In the genomic region with DNA sequence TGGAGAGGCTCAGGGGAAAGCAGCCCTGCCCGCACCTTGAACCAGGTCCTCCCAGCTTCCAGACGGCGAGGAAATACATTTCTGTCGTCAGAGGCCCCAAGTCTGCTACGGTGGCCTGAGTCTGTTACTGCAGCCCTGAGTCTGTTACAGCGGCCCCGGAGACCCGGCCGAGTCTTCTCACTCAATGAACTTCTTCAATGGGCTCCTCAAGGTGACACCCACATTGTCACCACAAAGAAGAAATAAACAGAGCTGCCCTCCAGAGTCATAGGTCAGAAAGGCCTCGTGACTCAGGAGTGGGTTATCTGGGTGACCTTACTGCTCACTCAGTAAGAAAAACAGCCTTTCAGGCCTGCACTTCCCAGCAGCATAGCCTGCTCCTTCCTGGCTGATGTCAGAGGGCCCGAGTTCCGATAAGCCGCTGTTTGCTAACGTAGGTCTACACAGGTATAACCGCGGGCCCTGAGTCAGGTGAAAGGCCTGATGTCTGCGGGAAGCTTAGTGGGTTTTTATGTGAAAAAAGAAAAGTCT, we compare ENCODE assay signal across 11 cellular contexts.
DNase-seq lines count a peak whose midpoint lies in the region; ATAC-seq and TF ChIP-seq lines count a peak whose summit lies in the region.
"Had no signal": no experiment of that assay in that cellular context is flagged by ENCODE, and none has a peak within 500 bp of the region (broad histone marks: within the 10 kb centered on the region; RNA-seq: fewer than 3 reads in every experiment).

No MANE protein-coding gene starts in this region.

- peak overlapping the region; percentile 0 for H3K4me3 ChIP-seq in CD8-positive, alpha-beta T cell (ENCODE audit: low read depth, low read length)
- H3K4me3 ChIP-seq: breast epithelium, left lung had no signal

- H3K36me3 Mint-ChIP-seq in CD8-positive, alpha-beta T cell, result no peaks in the 10 kb centered on the region
- H3K36me3 Mint-ChIP-seq in T-helper 2 cell treated with Interferon-gamma antibody and Interleukin-4, amounts not matched to agents 5 μg/mL and 100 μg/mL, for 36 hours (ENCODE audit: low read depth), result no peaks in the 10 kb centered on the region

- DNase-seq in CD8-positive, alpha-beta T cell, result peak; percentile 59 to 94 (median 77)
- DNase-seq in T-helper 2 cell treated with Interferon-gamma antibody and Interleukin-4, amounts not matched to agents 5 μg/mL and 100 μg/mL, for 36 hours (ENCODE audit: low spot score), result peak; percentile 84
- DNase-seq in activated gamma-delta T cell treated with Interleukin-2 at 50 U/mL for 16 hours (peak; percentile 71), omental fat pad (ENCODE audit: low spot score) (no peak), KBM-7 (no peak), GM19240 (ENCODE audit: insufficient read length, low spot score) (no peak)
- peak; percentile 46 to 68 for DNase-seq in stimulated activated CD4-positive, alpha-beta T cell treated with anti-CD3 and anti-CD28 coated beads, Interleukin-15, amount 100 ng/mL, for 1 hour (ENCODE audit: low read depth in 1 of 2, low spot score in 1 of 2)
- DNase-seq: left lung, NCI-H187 treated with DMSO at 0.1 percent for 48 hours had no signal

- H3K4me3 Mint-ChIP-seq in CD8-positive, alpha-beta T cell, result peak overlapping the region; percentile 47
- peak overlapping the region; percentile 74 for H3K4me3 Mint-ChIP-seq in T-helper 2 cell treated with Interferon-gamma antibody and Interleukin-4, amounts not matched to agents 5 μg/mL and 100 μg/mL, for 36 hours

- H3K27ac Mint-ChIP-seq in CD8-positive, alpha-beta T cell, result peak overlapping the region; percentile 96
- H3K27ac Mint-ChIP-seq in T-helper 2 cell treated with Interferon-gamma antibody and Interleukin-4, amounts not matched to agents 5 μg/mL and 100 μg/mL, for 36 hours, result peak overlapping the region; percentile 62

- in situ Hi-C loops in KBM-7 (cut with MboI; ENCODE audit: low pct_unique_long_range_greater_than_20kb, low sequenced_read_pairs), result no loop called here

- ATAC-seq in CD8-positive, alpha-beta T cell, result peak; percentile 70
- ATAC-seq in HG03565 (IDR thresholded peaks at IDR 0.05; ENCODE audit: unreplicated experiment) (no peak), omental fat pad (ENCODE audit: low FRiP score) (no peak)
- ATAC-seq: left lung had no signal

- H3K4me1 Mint-ChIP-seq in CD8-positive, alpha-beta T cell (ENCODE audit: low read depth), result peaks cover 60% of the 10 kb centered on the region
- H3K4me1 Mint-ChIP-seq in T-helper 2 cell treated with Interferon-gamma antibody and Interleukin-4, amounts not matched to agents 5 μg/mL and 100 μg/mL, for 36 hours (ENCODE audit: low read depth), result peaks cover 65% of the 10 kb centered on the region

- CTCF ChIA-PET in CD8-positive, alpha-beta T cell (lab: Charles Lee), result interaction anchor here (0.7 to 14.9 kb wide), 28 partner anchors 14 to 266 kb away, joined by 3 to 402 read pairs (median 4); no protein-coding TSS in a partner anchor

- POLR2A ChIA-PET in CD8-positive, alpha-beta T cell (lab: Charles Lee), result interaction anchor here (0.5 to 3.3 kb wide), 11 partner anchors 9 to 176 kb away, joined by 3 to 12 read pairs (median 6); a partner anchor contains a TSS

- peaks cover 58% of the 10 kb centered on the region for H3K4me1 ChIP-seq in CD8-positive, alpha-beta T cell (ENCODE audit: insufficient read depth, low read length)
- H3K4me1 ChIP-seq: breast epithelium had no signal

- intact Hi-C loops in CD8-positive, alpha-beta T cell (cut with DNase I, micrococcal nuclease), result loop anchor here (1.0 to 10.0 kb wide), 4 partner anchors 14 to 1240 kb away; a partner anchor contains a TSS

- peak overlapping the region; percentile 50 for H3K27ac ChIP-seq in CD8-positive, alpha-beta T cell (ENCODE audit: low read depth, low read length)
- H3K27ac ChIP-seq: breast epithelium had no signal

- H3K9me3 ChIP-seq in CD8-positive, alpha-beta T cell (ENCODE audit: low read length), result no peaks in the 10 kb centered on the region
- H3K9me3 ChIP-seq: breast epithelium, left lung had no signal

- no peaks in the 10 kb centered on the region for H3K9me3 Mint-ChIP-seq in CD8-positive, alpha-beta T cell
- H3K9me3 Mint-ChIP-seq in T-helper 2 cell treated with Interferon-gamma antibody and Interleukin-4, amounts not matched to agents 5 μg/mL and 100 μg/mL, for 36 hours, result no peaks in the 10 kb centered on the region

- H3K27me3 ChIP-seq in CD8-positive, alpha-beta T cell (ENCODE audit: insufficient read depth, low read length), result no peaks in the 10 kb centered on the region
- H3K27me3 ChIP-seq: breast epithelium had no signal

- H3K36me3 ChIP-seq in CD8-positive, alpha-beta T cell (ENCODE audit: insufficient read depth, low read length), result no peaks in the 10 kb centered on the region
- H3K36me3 ChIP-seq: breast epithelium, left lung had no signal

- H3K27me3 Mint-ChIP-seq in CD8-positive, alpha-beta T cell (ENCODE audit: low read depth), result no peaks in the 10 kb centered on the region
- peaks cover 10% of the 10 kb centered on the region for H3K27me3 Mint-ChIP-seq in T-helper 2 cell treated with Interferon-gamma antibody and Interleukin-4, amounts not matched to agents 5 μg/mL and 100 μg/mL, for 36 hours (ENCODE audit: low read depth)

- TF ChIP-seq CTCF in CD8-positive, alpha-beta T cell (IDR thresholded peaks at IDR 0.05), result no peak
- no peak for TF ChIP-seq CTCF in omental fat pad (IDR thresholded peaks at IDR 0.05)

Comparison
In these comparisons a context has a peak if more than half of its experiments do, and no peak if none do; other contexts are left out.
1. DNase-seq: peak in CD8-positive, alpha-beta T cell (7 of 7), T-helper 2 cell treated with Interferon-gamma antibody and Interleukin-4, amounts not matched to agents 5 μg/mL and 100 μg/mL, for 36 hours (single experiment), activated gamma-delta T cell treated with Interleukin-2 at 50 U/mL for 16 hours (single experiment) and stimulated activated CD4-positive, alpha-beta T cell treated with anti-CD3 and anti-CD28 coated beads, Interleukin-15, amount 100 ng/mL, for 1 hour (2 of 2); none in omental fat pad (single experiment), KBM-7 (single experiment) and GM19240 (single experiment).